In genomic region chr7:155071916-155072315, GRCh38 we compare ENCODE assay signal across 30 cellular contexts. TPM values are rescaled to one million over a fixed set of nuclear protein-coding genes. Genes with fewer than 3 reads are reported as not detected.
"Had no signal": no experiment of that assay in that cellular context is flagged by ENCODE, and none has a peak within 500 bp of the region (broad histone marks: within the 10 kb centered on the region; RNA-seq: fewer than 3 reads in every experiment).

No MANE protein-coding gene starts in this region.

- H3K27ac Mint-ChIP-seq: effector memory CD8-positive, alpha-beta T cell; memory B cell; natural killer cell; progenitor cell of endocrine pancreas; stimulated activated effector memory CD8-positive, alpha-beta T cell treated with anti-CD3 and anti-CD28 coated beads, Interleukin-12 subunit alpha, Interleukin-12 subunit beta, amount 100 ng/mL, for 72 hours had no signal

- H3K4me3 Mint-ChIP-seq: effector memory CD8-positive, alpha-beta T cell; memory B cell; natural killer cell; neural crest cell; stimulated activated effector memory CD8-positive, alpha-beta T cell treated with anti-CD3 and anti-CD28 coated beads, Interleukin-12 subunit alpha, Interleukin-12 subunit beta, amount 100 ng/mL, for 72 hours had no signal

- DNase-seq: dermis blood vessel endothelial cell; effector memory CD8-positive, alpha-beta T cell; erythroblast; esophagus squamous epithelium; foreskin melanocyte; glutamatergic neuron; kidney; natural killer cell; sigmoid colon; stimulated activated CD4-positive, alpha-beta T cell treated with anti-CD3 and anti-CD28 coated beads, Interleukin-2, amount 100 ng/mL, for 24 hours; stimulated activated CD4-positive, alpha-beta T cell treated with anti-CD3 and anti-CD28 coated beads, Interleukin-4, amount 100 ng/mL, for 24 hours; stimulated activated naive CD4-positive, alpha-beta T cell treated with Interleukin-2 at 50 U/mL for 16 hours; stomach; testis; upper lobe of left lung had no signal

- H3K27me3 ChIP-seq: right atrium auricular region, testis had no signal

- H3K9me3 Mint-ChIP-seq: effector memory CD8-positive, alpha-beta T cell; natural killer cell; neural crest cell; stimulated activated effector memory CD8-positive, alpha-beta T cell treated with anti-CD3 and anti-CD28 coated beads, Interleukin-12 subunit alpha, Interleukin-12 subunit beta, amount 100 ng/mL, for 72 hours had no signal

- H3K36me3 Mint-ChIP-seq: memory B cell; natural killer cell; stimulated activated effector memory CD8-positive, alpha-beta T cell treated with anti-CD3 and anti-CD28 coated beads, Interleukin-12 subunit alpha, Interleukin-12 subunit beta, amount 100 ng/mL, for 72 hours had no signal

- H3K4me3 ChIP-seq: coronary artery, esophagus squamous epithelium, lung, right atrium auricular region, sigmoid colon, stomach, testis, tibial nerve, upper lobe of left lung had no signal

- H3K79me2 ChIP-seq: parathyroid adenoma had no signal

- ATAC-seq: effector memory CD8-positive, alpha-beta T cell; left lobe of liver; natural killer cell; stimulated activated effector memory CD8-positive, alpha-beta T cell treated with anti-CD3 and anti-CD28 coated beads, Interleukin-12 subunit alpha, Interleukin-12 subunit beta, amount 100 ng/mL, for 72 hours had no signal

- H3K36me3 ChIP-seq: esophagus squamous epithelium, neutrophil, right atrium auricular region, sigmoid colon, stomach, tibial nerve, upper lobe of left lung had no signal

- H3K4me1 Mint-ChIP-seq: memory B cell; natural killer cell; neural crest cell; stimulated activated effector memory CD8-positive, alpha-beta T cell treated with anti-CD3 and anti-CD28 coated beads, Interleukin-12 subunit alpha, Interleukin-12 subunit beta, amount 100 ng/mL, for 72 hours had no signal

- H3K9ac ChIP-seq: parathyroid adenoma had no signal

- H3K9me3 ChIP-seq: esophagus squamous epithelium, neutrophil, right atrium auricular region, sigmoid colon, stomach, testis, upper lobe of left lung had no signal

- H3K27ac ChIP-seq: coronary artery, esophagus squamous epithelium, neutrophil, parathyroid adenoma, right atrium auricular region, sigmoid colon, stomach, testis, tibial nerve, upper lobe of left lung had no signal

- H2AFZ ChIP-seq: parathyroid adenoma had no signal

- H3K4me1 ChIP-seq: parathyroid adenoma, right atrium auricular region, testis, tibial nerve had no signal

RNA-seq across cellular contexts. Expression of gene HTR5A, which starts 1.8 kb away (rescaled TPM):
- total RNA-seq: dermis blood vessel endothelial cell, esophagus squamous epithelium, kidney, left lobe of liver, liver, lung, natural killer cell, neural crest cell, omental fat pad, progenitor cell of endocrine pancreas, right atrium auricular region, sigmoid colon, skeletal muscle tissue, stomach, subcutaneous adipose tissue, tibial nerve, upper lobe of left lung had no signal
- polyA plus RNA-seq: liver, lung, sigmoid colon, stomach had no signal
